ENCODE assay signal across 29 cellular contexts in genomic region chr1:206974154-206974553, GRCh38. TPM values are rescaled to one million over a fixed set of nuclear protein-coding genes. Genes with fewer than 3 reads are reported as not detected.
"Had no signal": no experiment of that assay in that cellular context is flagged by ENCODE, and none has a peak within 500 bp of the region (broad histone marks: within the 10 kb centered on the region; RNA-seq: fewer than 3 reads in every experiment).

No MANE protein-coding gene starts in this region.

- H3K4me2 ChIP-seq: SK-N-SH had no signal

- H3K9me3 ChIP-seq: breast epithelium, Peyer's patch, SJCRH30, SK-N-SH had no signal

- H3K27ac ChIP-seq: breast epithelium, RWPE1, SJCRH30, WERI-Rb-1 had no signal

- H3K4me1 ChIP-seq: breast epithelium, SJCRH30 had no signal

- H3K36me3 ChIP-seq: breast epithelium, Peyer's patch, SJCRH30, WERI-Rb-1 had no signal

- H3K27me3 ChIP-seq: breast epithelium, Peyer's patch had no signal

- H3K9ac ChIP-seq: SK-N-SH had no signal

- H3K4me3 ChIP-seq: breast epithelium, Peyer's patch, SJCRH30 had no signal

- ATAC-seq: activated CD4-positive, alpha-beta T cell treated with anti-CD3 and anti-CD28 coated beads for 36 hours had no signal

- DNase-seq: activated CD4-positive, alpha-beta memory T cell treated with anti-CD3 and anti-CD28 coated beads, Interleukin-2, amount 10 ng/mL, durations not matched to agents 7 days and 5 days; activated CD4-positive, alpha-beta T cell treated with anti-CD3 and anti-CD28 coated beads for 36 hours; activated CD4-positive, alpha-beta T cell treated with anti-CD3 and anti-CD28 coated beads, Interleukin-2, amount 50 U/mL, for 1 hour; activated effector memory CD4-positive, alpha-beta T cell treated with Interleukin-2 at 50 U/mL for 16 hours; activated naive CD4-positive, alpha-beta T cell; activated T-cell treated with anti-CD3 and anti-CD28 coated beads, Interleukin-2, amount 50 U/mL, for 24 hours; aorta; central memory CD4-positive, alpha-beta T cell; KG1; NCI-H1048; NCI-H146; NCI-H187 treated with DMSO at 0.1 percent for 48 hours; NCI-H2081 treated with DMSO at 0.1 percent for 48 hours; NCI-H345; NCI-H510A; NCI-H526 treated with DMSO at 0.1 percent for 48 hours; NCI-H82; Peyer's patch; Right ventricle myocardium superior; SJCRH30; SK-N-SH; T-helper 1 cell; WERI-Rb-1 had no signal

RNA-seq across cellular contexts. Expression of gene FCAMR, which starts 3.9 kb away (rescaled TPM):
- total RNA-seq: activated CD4-positive, alpha-beta memory T cell treated with anti-CD3 and anti-CD28 coated beads, Interleukin-2, amount 10 ng/mL, durations not matched to agents 7 days and 5 days; activated CD4-positive, alpha-beta T cell treated with anti-CD3 and anti-CD28 coated beads for 36 hours; activated T-helper 1 cell treated with anti-CD3 and anti-CD28 coated beads, Interleukin-12 subunit alpha, Interleukin-12 subunit beta, Interleukin-2, Interleukin-4 antibody, amounts not matched to agents 30 ng/mL and 10 ng/mL and 1 ng/mL, durations not matched to agents 14 hours and 24 hours and 36 hours; aorta; breast epithelium; LHCN-M2; M059J; Right ventricle myocardium superior; SJCRH30 had no signal
- polyA plus RNA-seq: aorta, SK-N-SH had no signal

RNA-seq across cellular contexts. Expression of gene PIGR, which starts 27.9 kb away (rescaled TPM):
- total RNA-seq: activated CD4-positive, alpha-beta memory T cell treated with anti-CD3 and anti-CD28 coated beads, Interleukin-2, amount 10 ng/mL, durations not matched to agents 7 days and 5 days; activated T-helper 1 cell treated with anti-CD3 and anti-CD28 coated beads, Interleukin-12 subunit alpha, Interleukin-12 subunit beta, Interleukin-2, Interleukin-4 antibody, amounts not matched to agents 30 ng/mL and 10 ng/mL and 1 ng/mL, durations not matched to agents 14 hours and 24 hours and 36 hours; LHCN-M2; M059J; SJCRH30; T-helper 2 cell treated with Interferon-gamma antibody and Interleukin-4, amounts not matched to agents 100 ng/mL and 5 ng/mL, for 36 hours had no signal
- polyA plus RNA-seq: SK-N-SH had no signal

RNA-seq across cellular contexts. Expression of gene FCMR, which starts 52.4 kb away (rescaled TPM):
- total RNA-seq: LHCN-M2, SJCRH30 had no signal

RNA-seq across cellular contexts. Expression of gene C1orf116, which starts 58.4 kb away (rescaled TPM):
- total RNA-seq: activated T-helper 1 cell treated with anti-CD3 and anti-CD28 coated beads, Interleukin-12 subunit alpha, Interleukin-12 subunit beta, Interleukin-2, Interleukin-4 antibody, amounts not matched to agents 30 ng/mL and 10 ng/mL and 1 ng/mL, durations not matched to agents 14 hours and 24 hours and 36 hours; M059J; SJCRH30; T-helper 2 cell treated with Interferon-gamma antibody and Interleukin-4, amounts not matched to agents 100 ng/mL and 5 ng/mL, for 36 hours had no signal
